In the genomic region with DNA sequence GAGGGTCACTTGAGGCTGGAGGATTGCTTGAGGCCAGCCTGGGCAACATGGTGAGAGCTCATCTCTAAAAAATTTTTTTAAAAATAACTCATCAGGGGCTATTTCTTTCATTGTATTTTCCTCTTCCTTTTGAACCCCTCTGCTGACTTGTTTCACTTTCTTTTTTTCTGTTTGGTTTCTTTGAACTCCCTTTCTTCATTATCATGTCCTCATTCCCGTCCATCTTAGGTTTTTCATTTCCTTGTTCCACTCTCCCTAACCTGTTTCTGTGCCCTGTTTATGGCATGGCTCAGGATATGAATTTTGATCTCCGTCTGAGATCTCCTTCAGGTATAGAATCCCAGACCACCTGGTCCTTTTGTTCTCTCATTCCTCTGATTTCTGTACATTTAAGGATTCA, we compare ENCODE assay signal across 12 cellular contexts. TPM values are rescaled to one million over a fixed set of nuclear protein-coding genes. Genes with fewer than 3 reads are reported as not detected.
DNase-seq lines count a peak whose midpoint lies in the region; ATAC-seq and TF ChIP-seq lines count a peak whose summit lies in the region.
"Had no signal": no experiment of that assay in that cellular context is flagged by ENCODE, and none has a peak within 500 bp of the region (broad histone marks: within the 10 kb centered on the region; RNA-seq: fewer than 3 reads in every experiment).

No MANE protein-coding gene starts in this region.

- H3K36me3 Mint-ChIP-seq in activated CD8-positive, alpha-beta memory T cell treated with anti-CD3 and anti-CD28 coated beads, Interleukin-2, amount 10 ng/mL, durations not matched to agents 7 days and 5 days: peaks cover 43% of the 10 kb centered on the region
- H3K36me3 Mint-ChIP-seq in activated CD4-positive, alpha-beta memory T cell treated with anti-CD3 and anti-CD28 coated beads, Interleukin-2, amount 10 ng/mL, durations not matched to agents 7 days and 5 days (ENCODE audit: low read depth): peaks cover 52% of the 10 kb centered on the region
- peaks cover 13% of the 10 kb centered on the region for H3K36me3 Mint-ChIP-seq in memory B cell

- no peak for TF ChIP-seq POLR2A in stomach (IDR thresholded peaks at IDR 0.05)

- H3K4me1 Mint-ChIP-seq in activated CD8-positive, alpha-beta memory T cell treated with anti-CD3 and anti-CD28 coated beads, Interleukin-2, amount 10 ng/mL, durations not matched to agents 7 days and 5 days: peaks cover 67% of the 10 kb centered on the region
- H3K4me1 Mint-ChIP-seq in activated CD4-positive, alpha-beta memory T cell treated with anti-CD3 and anti-CD28 coated beads, Interleukin-2, amount 10 ng/mL, durations not matched to agents 7 days and 5 days: peaks cover 63% of the 10 kb centered on the region
- H3K4me1 Mint-ChIP-seq in memory B cell: peaks cover 33% of the 10 kb centered on the region

- TF ChIP-seq EP300 in stomach (IDR thresholded peaks at IDR 0.05): no peak

- H3K36me3 ChIP-seq in stomach: peaks cover 0 to 9% (median 2%) of the 10 kb centered on the region in 4 donors

- no peak overlapping the region for H3K4me3 ChIP-seq in stomach
- H3K4me3 ChIP-seq: A549, SJSA1 had no signal

- peak overlapping the region; percentile 81 for H3K27ac Mint-ChIP-seq in activated CD8-positive, alpha-beta memory T cell treated with anti-CD3 and anti-CD28 coated beads, Interleukin-2, amount 10 ng/mL, durations not matched to agents 7 days and 5 days
- peak overlapping the region; percentile 42 for H3K27ac Mint-ChIP-seq in activated CD4-positive, alpha-beta memory T cell treated with anti-CD3 and anti-CD28 coated beads, Interleukin-2, amount 10 ng/mL, durations not matched to agents 7 days and 5 days
- peak overlapping the region; percentile 90 for H3K27ac Mint-ChIP-seq in memory B cell

- H3K4me1 ChIP-seq in stomach: peaks cover 35 to 91% (median 70%) of the 10 kb centered on the region in 4 donors
- H3K4me1 ChIP-seq: SJSA1 had no signal

- DNase-seq in activated CD8-positive, alpha-beta memory T cell treated with anti-CD3 and anti-CD28 coated beads, Interleukin-2, amount 10 ng/mL, durations not matched to agents 7 days and 5 days: no peak
- DNase-seq in activated CD8-positive, alpha-beta memory T cell treated with anti-CD3 and anti-CD28 coated beads for 24 hours: no peak
- DNase-seq in activated CD4-positive, alpha-beta memory T cell treated with anti-CD3 and anti-CD28 coated beads, Interleukin-2, amount 10 ng/mL, durations not matched to agents 7 days and 5 days: no peak
- DNase-seq in memory B cell (ENCODE audit: low spot score in 2 of 2): no peak
- DNase-seq in stomach: no peak
- no peak for DNase-seq in left ventricle myocardium superior
- no peak for DNase-seq in 8988T
- DNase-seq: activated CD4-positive, alpha-beta T cell treated with anti-CD3 and anti-CD28 coated beads for 48 hours; islet precursor cell had no signal

- no peaks in the 10 kb centered on the region for H3K9me3 Mint-ChIP-seq in activated CD8-positive, alpha-beta memory T cell treated with anti-CD3 and anti-CD28 coated beads, Interleukin-2, amount 10 ng/mL, durations not matched to agents 7 days and 5 days (ENCODE audit: low read depth)
- H3K9me3 Mint-ChIP-seq in activated CD4-positive, alpha-beta memory T cell treated with anti-CD3 and anti-CD28 coated beads, Interleukin-2, amount 10 ng/mL, durations not matched to agents 7 days and 5 days: no peaks in the 10 kb centered on the region
- no peaks in the 10 kb centered on the region for H3K9me3 Mint-ChIP-seq in memory B cell

- H3K27me3 Mint-ChIP-seq in activated CD8-positive, alpha-beta memory T cell treated with anti-CD3 and anti-CD28 coated beads, Interleukin-2, amount 10 ng/mL, durations not matched to agents 7 days and 5 days: no peaks in the 10 kb centered on the region
- H3K27me3 Mint-ChIP-seq in activated CD4-positive, alpha-beta memory T cell treated with anti-CD3 and anti-CD28 coated beads, Interleukin-2, amount 10 ng/mL, durations not matched to agents 7 days and 5 days: no peaks in the 10 kb centered on the region
- no peaks in the 10 kb centered on the region for H3K27me3 Mint-ChIP-seq in memory B cell

- CTCF ChIA-PET in activated CD8-positive, alpha-beta memory T cell treated with anti-CD3 and anti-CD28 coated beads, Interleukin-2, amount 10 ng/mL, durations not matched to agents 7 days and 5 days (lab: Charles Lee): interaction anchor here (0.7 to 1.3 kb wide), 4 partner anchors 8 to 18 kb away, joined by 3 read pairs; no protein-coding TSS in a partner anchor
- CTCF ChIA-PET in activated CD4-positive, alpha-beta memory T cell treated with anti-CD3 and anti-CD28 coated beads, Interleukin-2, amount 10 ng/mL, durations not matched to agents 7 days and 5 days (lab: Charles Lee): interaction anchor here (1.0 to 1.6 kb wide), 2 partner anchors 9 to 14 kb away, joined by 3 to 6 read pairs; no protein-coding TSS in a partner anchor

- WGBS in stomach, 5 donors: 24 to 41% (median 30%) methylated on average over 2 of the region's 2 CpGs

- no peaks in the 10 kb centered on the region for H3K27me3 ChIP-seq in stomach
- H3K27me3 ChIP-seq: SJSA1 had no signal

- POLR2A ChIA-PET in activated CD4-positive, alpha-beta memory T cell treated with anti-CD3 and anti-CD28 coated beads, Interleukin-2, amount 10 ng/mL, durations not matched to agents 7 days and 5 days (lab: Charles Lee): interaction anchor here (0.9 to 1.4 kb wide), 3 partner anchors 10 to 13 kb away, joined by 3 to 5 read pairs (median 4); a partner anchor contains a TSS

- intact Hi-C loops in stomach (cut with DNase I; ENCODE audit: low total_unique reads) (no loop called here), left ventricle myocardium superior (cut with micrococcal nuclease) (no loop called here)

- peak; percentile 61 for ATAC-seq in activated CD8-positive, alpha-beta memory T cell treated with anti-CD3 and anti-CD28 coated beads, Interleukin-2, amount 10 ng/mL, durations not matched to agents 7 days and 5 days
- ATAC-seq in memory B cell (ENCODE audit: low read depth): peak; percentile 24
- no peak for ATAC-seq in left ventricle myocardium superior
- ATAC-seq in GM21825 (IDR thresholded peaks at IDR 0.05; ENCODE audit: unreplicated experiment): no peak

- peak overlapping the region; percentile 75 for H3K4me3 Mint-ChIP-seq in activated CD8-positive, alpha-beta memory T cell treated with anti-CD3 and anti-CD28 coated beads, Interleukin-2, amount 10 ng/mL, durations not matched to agents 7 days and 5 days
- peak overlapping the region; percentile 52 for H3K4me3 Mint-ChIP-seq in activated CD4-positive, alpha-beta memory T cell treated with anti-CD3 and anti-CD28 coated beads, Interleukin-2, amount 10 ng/mL, durations not matched to agents 7 days and 5 days
- peak overlapping the region; percentile 11 for H3K4me3 Mint-ChIP-seq in memory B cell

- TF ChIP-seq CTCF in stomach (IDR thresholded peaks at IDR 0.05): no peak

- no peaks in the 10 kb centered on the region for H3K9me3 ChIP-seq in stomach
- H3K9me3 ChIP-seq: A549, SJSA1 had no signal

- peak overlapping the region in 3 of 5 donors; percentile 11 to 83 (median 33) for H3K27ac ChIP-seq in stomach
- H3K27ac ChIP-seq: A549, SJSA1 had no signal

RNA-seq across cellular contexts. Expression of a gene that starts 12.4 kb away (rescaled TPM):
- total RNA-seq in activated CD8-positive, alpha-beta memory T cell treated with anti-CD3 and anti-CD28 coated beads, Interleukin-2, amount 10 ng/mL, durations not matched to agents 7 days and 5 days: 10 to 100 TPM; 57.2 to 57.9 TPM
- total RNA-seq in activated CD4-positive, alpha-beta memory T cell treated with anti-CD3 and anti-CD28 coated beads, Interleukin-2, amount 10 ng/mL, durations not matched to agents 7 days and 5 days: 10 to 100 TPM; 48.7 to 54.2 TPM
- total RNA-seq in stomach (100 to 1,000 TPM in 1 of 5 donors, 10 to 100 TPM in 4; 13.8 to 128 (median 34.8) TPM), left ventricle myocardium superior (49.4 TPM)
- 10 to 100 TPM in 2 of 3 donors, 1 to 10 TPM in 1; 8.8 to 18.2 (median 13.9) TPM for polyA plus RNA-seq in stomach

RNA-seq across cellular contexts. Expression of a gene that starts 38.1 kb away (rescaled TPM):
- total RNA-seq in activated CD8-positive, alpha-beta memory T cell treated with anti-CD3 and anti-CD28 coated beads, Interleukin-2, amount 10 ng/mL, durations not matched to agents 7 days and 5 days: 10 to 100 TPM; 53.4 to 55.8 TPM
- total RNA-seq in activated CD4-positive, alpha-beta memory T cell treated with anti-CD3 and anti-CD28 coated beads, Interleukin-2, amount 10 ng/mL, durations not matched to agents 7 days and 5 days: 10 to 100 TPM; 33.2 to 37.2 TPM
- total RNA-seq in stomach (10 to 100 TPM in 1 of 5 donors, 1 to 10 TPM in 3, under 1 TPM in 1; 0.45 to 13.6 (median 5.7) TPM), left ventricle myocardium superior (13.1 TPM)
- polyA plus RNA-seq in stomach: 10 to 100 TPM in 1 of 3 donors, 1 to 10 TPM in 2; 4.6 to 12.1 (median 5.8) TPM

Comparison
In these comparisons a context has a peak if more than half of its experiments do, and no peak if none do; other contexts are left out.
1. ATAC-seq: peak in activated CD8-positive, alpha-beta memory T cell treated with anti-CD3 and anti-CD28 coated beads, Interleukin-2, amount 10 ng/mL, durations not matched to agents 7 days and 5 days (single experiment) and memory B cell (single experiment); none in left ventricle myocardium superior (single experiment) and GM21825 (single experiment).
2. H3K4me3 Mint-ChIP-seq: peak in every context shown above with its lines; median percentile 75 in activated CD8-positive, alpha-beta memory T cell treated with anti-CD3 and anti-CD28 coated beads, Interleukin-2, amount 10 ng/mL, durations not matched to agents 7 days and 5 days; 52 in activated CD4-positive, alpha-beta memory T cell treated with anti-CD3 and anti-CD28 coated beads, Interleukin-2, amount 10 ng/mL, durations not matched to agents 7 days and 5 days; 11 in memory B cell.
3. Peak in every context shown above with its lines, with median percentiles within 50 percentile points of each other: H3K27ac Mint-ChIP-seq.